ENCODE assay signal across 1 cellular context in genomic region chr6:157906537-157907061, GRCh38.
TF ChIP-seq lines count a peak whose summit lies in the region.

No MANE protein-coding gene starts in this region.

TF ChIP-seq in K562, 482 proteins besides CTCF, POLR2A, EP300 and RAD21 (continued from another document and continues in another):
- TF ChIP-seq MITF (IDR thresholded peaks at IDR 0.05) (no peak), KHSRP (IDR thresholded peaks at IDR 0.05) (no peak), ZBTB9 (CRISPR knock-in tag; IDR thresholded peaks at IDR 0.05) (no peak), SAFB (IDR thresholded peaks at IDR 0.05; ENCODE audit: borderline replicate concordance, low read depth, low read length) (no peak), ZBTB33 (CRISPR knock-in tag; IDR thresholded peaks at IDR 0.05) (no peak), DIDO1 (tag; IDR thresholded peaks at IDR 0.05; ENCODE audit: low read depth) (no peak), ZNF3 (CRISPR knock-in tag; IDR thresholded peaks at IDR 0.05) (no peak), ZNF696 (CRISPR knock-in tag; conservative IDR thresholded peaks at IDR 0.05) (no peak), MTA1 (IDR thresholded peaks at IDR 0.05; ENCODE audit: borderline replicate concordance) (no peak), MEF2D (tag; conservative IDR thresholded peaks at IDR 0.05; ENCODE audit: low read depth) (no peak), TCF7L2 (IDR thresholded peaks at IDR 0.05; ENCODE audit: low read depth, low read length) (no peak), STAT6 (CRISPR knock-in tag; IDR thresholded peaks at IDR 0.05) (no peak), CHD4 (IDR thresholded peaks at IDR 0.05; ENCODE audit: insufficient read depth, insufficient replicate concordance, low read depth, low read length, poor library complexity, severe bottlenecking) (no peak), COPS2 (conservative IDR thresholded peaks at IDR 0.05) (no peak), PHF20 (IDR thresholded peaks at IDR 0.05; ENCODE audit: partially characterized antibody) (no peak), PRDM10 (IDR thresholded peaks at IDR 0.05; ENCODE audit: partially characterized antibody) (no peak), ZNF512 (tag; IDR thresholded peaks at IDR 0.05) (no peak), CBX5 (IDR thresholded peaks at IDR 0.05; ENCODE audit: borderline replicate concordance, low read depth) (no peak), PTTG1 (tag; IDR thresholded peaks at IDR 0.05; ENCODE audit: low read depth) (no peak), CHCHD3 (CRISPR knock-in tag; IDR thresholded peaks at IDR 0.05) (no peak), TFAP4 (CRISPR knock-in tag; IDR thresholded peaks at IDR 0.05; ENCODE audit: borderline replicate concordance) (peak; percentile 24; the same call in 1 of the 2 replicates), SMAD4 (CRISPR knock-in tag; conservative IDR thresholded peaks at IDR 0.05) (peak; percentile 48; the same call in 1 of the 2 replicates), ZNF57 (CRISPR knock-in tag; IDR thresholded peaks at IDR 0.05) (no peak), HOMEZ (CRISPR knock-in tag; IDR thresholded peaks at IDR 0.05) (no peak), DMBX1 (CRISPR knock-in tag; IDR thresholded peaks at IDR 0.05; ENCODE audit: borderline replicate concordance) (no peak; the same call in 1 of the 2 replicates), HDAC2 (IDR thresholded peaks at IDR 0.05) (peak; percentile 86), MAFG (tag; conservative IDR thresholded peaks at IDR 0.05) (no peak), ZBTB26 (CRISPR knock-in tag; IDR thresholded peaks at IDR 0.05) (no peak), HLTF (IDR thresholded peaks at IDR 0.05) (no peak), MTA2 (IDR thresholded peaks at IDR 0.05; ENCODE audit: low read depth) (peak; percentile 76), RBM25 (IDR thresholded peaks at IDR 0.05; ENCODE audit: low read depth, low read length, severe bottlenecking) (no peak), FOXA3 (CRISPR knock-in tag; conservative IDR thresholded peaks at IDR 0.05 in 1 of 2, IDR thresholded peaks at IDR 0.05 in 1 of 2) (peak in 1 of 2 experiments; percentile 43; a peak in 1 of 4 replicates), MXD1 (CRISPR knock-in tag; IDR thresholded peaks at IDR 0.05; ENCODE audit: borderline replicate concordance, poor library complexity, severe bottlenecking) (no peak), PCBP2 (IDR thresholded peaks at IDR 0.05; ENCODE audit: low read depth, low read length, poor library complexity, severe bottlenecking) (no peak), ELK1 (CRISPR knock-in tag; IDR thresholded peaks at IDR 0.05) (no peak), ZNF224 (CRISPR knock-in tag; IDR thresholded peaks at IDR 0.05) (no peak), MCM7 (IDR thresholded peaks at IDR 0.05) (no peak), MYBL2 (IDR thresholded peaks at IDR 0.05; ENCODE audit: low read depth) (no peak), MYBL2 (CRISPR knock-in tag; IDR thresholded peaks at IDR 0.05; ENCODE audit: borderline replicate concordance) (no peak), UBTF (IDR thresholded peaks at IDR 0.05; ENCODE audit: borderline replicate concordance in 1 of 2, low read depth in 2 of 2, low read length in 2 of 2) (no peak)
